In genomic region chr12:117408161-117408791, GRCh38 we compare ENCODE assay signal across 10 cellular contexts. TPM values are rescaled to one million over a fixed set of nuclear protein-coding genes. Genes with fewer than 3 reads are reported as not detected.
A peak's percentile ranks its signal among the peaks of the same experiment; 100 is the strongest.
DNase-seq lines count a peak whose midpoint lies in the region; ATAC-seq, FAIRE-seq and TF ChIP-seq lines count a peak whose summit lies in the region.
"Had no signal": no experiment of that assay in that cellular context is flagged by ENCODE, and none has a peak within 500 bp of the region (broad histone marks: within the 10 kb centered on the region; RNA-seq: fewer than 3 reads in every experiment).

No MANE protein-coding gene starts in this region.

- H3K36me3 ChIP-seq in astrocyte (ENCODE audit: insufficient read depth, low read length) (no peaks in the 10 kb centered on the region), upper lobe of right lung (no peaks in the 10 kb centered on the region)
- H3K36me3 ChIP-seq: uterus had no signal

- H3K4me3 Mint-ChIP-seq in astrocyte (ENCODE audit: unreplicated experiment): no peak overlapping the region
- H3K4me3 Mint-ChIP-seq in activated naive CD4-positive, alpha-beta T cell treated with anti-CD3 and anti-CD28 coated beads for 36 hours: no peak overlapping the region
- H3K4me3 Mint-ChIP-seq: B cell had no signal

- no peak overlapping the region for H3K9ac ChIP-seq in astrocyte (ENCODE audit: low read length)

- H3K4me1 ChIP-seq in astrocyte (ENCODE audit: insufficient read depth, low read length) (no peaks in the 10 kb centered on the region), upper lobe of right lung (peaks cover 10% of the 10 kb centered on the region)
- H3K4me1 ChIP-seq: uterus had no signal

- H3K9me3 ChIP-seq in astrocyte (ENCODE audit: insufficient read depth, low read depth, low read length) (no peaks in the 10 kb centered on the region), upper lobe of right lung (no peaks in the 10 kb centered on the region)
- H3K9me3 ChIP-seq: uterus had no signal

- no peak overlapping the region for H3K4me3 ChIP-seq in astrocyte (ENCODE audit: insufficient read depth, low read depth, low read length)
- H3K4me3 ChIP-seq in upper lobe of right lung: no peak overlapping the region
- H3K4me3 ChIP-seq: uterus had no signal

- H3K9me3 Mint-ChIP-seq in astrocyte (ENCODE audit: unreplicated experiment): peaks cover 3% of the 10 kb centered on the region
- peaks cover 3% of the 10 kb centered on the region for H3K9me3 Mint-ChIP-seq in activated naive CD4-positive, alpha-beta T cell treated with anti-CD3 and anti-CD28 coated beads for 36 hours

- ATAC-seq in upper lobe of right lung (peak; percentile 90), HG03097 (IDR thresholded peaks at IDR 0.05; ENCODE audit: low FRiP score, unreplicated experiment) (no peak)

- no peak overlapping the region for H3K27ac Mint-ChIP-seq in astrocyte (ENCODE audit: unreplicated experiment)
- no peak overlapping the region for H3K27ac Mint-ChIP-seq in activated naive CD4-positive, alpha-beta T cell treated with anti-CD3 and anti-CD28 coated beads for 36 hours
- H3K27ac Mint-ChIP-seq: B cell had no signal

- no peaks in the 10 kb centered on the region for H4K20me1 ChIP-seq in astrocyte (ENCODE audit: insufficient read depth, low read length)

- peak; percentile 6 to 23 for DNase-seq in NCI-H526 (lab: John Stamatoyannopoulos, UW)
- DNase-seq in NCI-H526 treated with DMSO at 0.1 percent for 48 hours (lab: John Stamatoyannopoulos, UW): no peak
- DNase-seq in astrocyte (ENCODE audit: low read depth): peak; percentile 49
- peak; percentile 3 for DNase-seq in kidney glomerular epithelial cell (lab: John Stamatoyannopoulos, UW)
- DNase-seq in upper lobe of right lung: peak; percentile 70
- DNase-seq in activated naive CD4-positive, alpha-beta T cell treated with anti-CD3 and anti-CD28 coated beads for 36 hours: no peak
- no peak for DNase-seq in NK-92 treated with Interleukin-12 subunit alpha and Interleukin-12 subunit beta, amount 100 ng/mL, for 24 hours (lab: John Stamatoyannopoulos, UW)
- DNase-seq: uterus had no signal

- H3K27me3 ChIP-seq in astrocyte (ENCODE audit: insufficient read depth, low read length) (no peaks in the 10 kb centered on the region), upper lobe of right lung (no peaks in the 10 kb centered on the region)
- H3K27me3 ChIP-seq: uterus had no signal

- intact Hi-C loops in upper lobe of right lung (cut with DNase I): no loop called here
- intact Hi-C loops in activated naive CD4-positive, alpha-beta T cell treated with anti-CD3 and anti-CD28 coated beads for 36 hours (cut with micrococcal nuclease): no loop called here

- TF ChIP-seq CTCF in astrocyte (IDR thresholded peaks at IDR 0.05; ENCODE audit: insufficient read depth, low read depth, low read length) (no peak), upper lobe of right lung (IDR thresholded peaks at IDR 0.05) (no peak)

- H3K79me2 ChIP-seq in astrocyte (ENCODE audit: insufficient read depth, low read length): no peaks in the 10 kb centered on the region

- no peaks in the 10 kb centered on the region for H3K36me3 Mint-ChIP-seq in astrocyte (ENCODE audit: low read depth, unreplicated experiment)
- H3K36me3 Mint-ChIP-seq in activated naive CD4-positive, alpha-beta T cell treated with anti-CD3 and anti-CD28 coated beads for 36 hours (ENCODE audit: low read depth): peaks cover 1% of the 10 kb centered on the region

- CTCF ChIA-PET in activated naive CD4-positive, alpha-beta T cell treated with anti-CD3 and anti-CD28 coated beads for 36 hours (lab: Charles Lee): no interaction called here

- H3K27me3 Mint-ChIP-seq in astrocyte (ENCODE audit: low read depth, unreplicated experiment): peaks cover 33% of the 10 kb centered on the region
- H3K27me3 Mint-ChIP-seq in activated naive CD4-positive, alpha-beta T cell treated with anti-CD3 and anti-CD28 coated beads for 36 hours (ENCODE audit: low read depth): no peaks in the 10 kb centered on the region
- H3K27me3 Mint-ChIP-seq: B cell had no signal

- H3K4me1 Mint-ChIP-seq in astrocyte (ENCODE audit: low read depth, unreplicated experiment): peaks cover 2% of the 10 kb centered on the region
- no peaks in the 10 kb centered on the region for H3K4me1 Mint-ChIP-seq in activated naive CD4-positive, alpha-beta T cell treated with anti-CD3 and anti-CD28 coated beads for 36 hours (ENCODE audit: low read depth)
- H3K4me1 Mint-ChIP-seq: B cell had no signal

- no peak overlapping the region for H3K27ac ChIP-seq in astrocyte (ENCODE audit: low read depth, low read length)
- H3K27ac ChIP-seq in upper lobe of right lung: peak overlapping the region; percentile 26
- H3K27ac ChIP-seq: uterus had no signal

- no peak overlapping the region for H3K4me2 ChIP-seq in astrocyte (ENCODE audit: low read length)

- H2AFZ ChIP-seq in astrocyte (ENCODE audit: low read depth, low read length): peak overlapping the region; percentile 41

- no peak for FAIRE-seq in astrocyte (lab: Jason Lieb, UNC)

RNA-seq across cellular contexts. Expression of gene NOS1, which starts 46.9 kb away (rescaled TPM):
- total RNA-seq in astrocyte: 0.05 TPM in 1 of 2 replicates, not detected in the other
- total RNA-seq in upper lobe of right lung: 4.9 TPM
- under 1 TPM in 1 of 2 experiments, not detected in 1; 0.02 TPM for total RNA-seq in activated naive CD4-positive, alpha-beta T cell treated with anti-CD3 and anti-CD28 coated beads for 36 hours
- total RNA-seq: B cell had no signal

Comparison
In these comparisons a context has a peak if more than half of its experiments do, and no peak if none do; other contexts are left out.
1. DNase-seq: peak in NCI-H526 (2 of 2), astrocyte (single experiment), kidney glomerular epithelial cell (single experiment) and upper lobe of right lung (single experiment); none in NCI-H526 treated with DMSO at 0.1 percent for 48 hours (single experiment), activated naive CD4-positive, alpha-beta T cell treated with anti-CD3 and anti-CD28 coated beads for 36 hours (single experiment) and NK-92 treated with Interleukin-12 subunit alpha and Interleukin-12 subunit beta, amount 100 ng/mL, for 24 hours (single experiment).